Comparison of ENCODE assay signal across 22 cellular contexts in genomic region chr21:38356898-38357297, GRCh38.
"Had no signal": no experiment of that assay in that cellular context is flagged by ENCODE, and none has a peak within 500 bp of the region (broad histone marks: within the 10 kb centered on the region; RNA-seq: fewer than 3 reads in every experiment).

No MANE protein-coding gene starts in this region.

- H3K4me3 Mint-ChIP-seq: activated T-helper 17 cell treated with anti-CD3 and anti-CD28 coated beads, Interleukin-2, amount 50 U/mL, for 72 hours; brain; natural killer cell treated with Interleukin-12 subunit alpha and Interleukin-12 subunit beta and Interleukin-15 and Interleukin-18, amount 100 ng/mL, for 72 hours; type B pancreatic cell had no signal

- H3K27ac Mint-ChIP-seq: activated naive CD4-positive, alpha-beta T cell treated with anti-CD3 and anti-CD28 coated beads, Interleukin-2, amount 50 U/mL, for 72 hours; activated T-helper 17 cell treated with anti-CD3 and anti-CD28 coated beads, Interleukin-2, amount 50 U/mL, for 72 hours; natural killer cell treated with Interleukin-12 subunit alpha and Interleukin-12 subunit beta and Interleukin-15 and Interleukin-18, amount 100 ng/mL, for 72 hours; type B pancreatic cell had no signal

- DNase-seq: activated CD4-positive, alpha-beta T cell treated with anti-CD3 and anti-CD28 coated beads, Interleukin-2, amount 50 U/mL, for 1 hour; activated T-cell treated with anti-CD3 and anti-CD28 coated beads, Interleukin-2, amount 50 U/mL, for 1 hour; aorta; foreskin melanocyte; hippocampal formation; left ventricle myocardium superior; mammary epithelial cell; pancreas; psoas muscle; spleen; stimulated activated CD4-positive, alpha-beta T cell treated with anti-CD3 and anti-CD28 coated beads, Interleukin-4, amount 100 ng/mL, for 24 hours; stimulated activated naive CD4-positive, alpha-beta T cell treated with Interleukin-2 at 50 U/mL for 16 hours; T-helper 1 cell had no signal

- H3K27ac ChIP-seq: pancreas, psoas muscle, right atrium auricular region, spleen had no signal

- FAIRE-seq: endometrium, pancreas had no signal

- H3K9me3 ChIP-seq: pancreas, psoas muscle, right atrium auricular region, thoracic aorta had no signal

- H3K36me3 ChIP-seq: pancreas, right atrium auricular region, spleen, thoracic aorta had no signal

- ATAC-seq: activated CD4-positive, CD25-positive, alpha-beta regulatory T cell treated with anti-CD3 and anti-CD28 coated beads, Interleukin-2, amount 50 U/mL, for 24 hours; activated naive CD4-positive, alpha-beta T cell treated with anti-CD3 and anti-CD28 coated beads, Interleukin-2, amount 50 U/mL, for 72 hours; activated T-helper 17 cell treated with anti-CD3 and anti-CD28 coated beads, Interleukin-2, amount 50 U/mL, for 72 hours; left ventricle myocardium superior; natural killer cell treated with Interleukin-12 subunit alpha and Interleukin-12 subunit beta and Interleukin-15 and Interleukin-18, amount 100 ng/mL, for 72 hours; psoas muscle had no signal

- H3K9me3 Mint-ChIP-seq: activated naive CD4-positive, alpha-beta T cell treated with anti-CD3 and anti-CD28 coated beads, Interleukin-2, amount 50 U/mL, for 72 hours; activated T-helper 17 cell treated with anti-CD3 and anti-CD28 coated beads, Interleukin-2, amount 50 U/mL, for 72 hours; natural killer cell treated with Interleukin-12 subunit alpha and Interleukin-12 subunit beta and Interleukin-15 and Interleukin-18, amount 100 ng/mL, for 72 hours; type B pancreatic cell had no signal

- H3K4me1 ChIP-seq: psoas muscle had no signal

- H3K27me3 ChIP-seq: pancreas, right atrium auricular region had no signal

- H3K4me1 Mint-ChIP-seq: activated T-helper 17 cell treated with anti-CD3 and anti-CD28 coated beads, Interleukin-2, amount 50 U/mL, for 72 hours had no signal

- H3K36me3 Mint-ChIP-seq: activated naive CD4-positive, alpha-beta T cell treated with anti-CD3 and anti-CD28 coated beads, Interleukin-2, amount 50 U/mL, for 72 hours; brain; natural killer cell treated with Interleukin-12 subunit alpha and Interleukin-12 subunit beta and Interleukin-15 and Interleukin-18, amount 100 ng/mL, for 72 hours; type B pancreatic cell had no signal

- H3K4me3 ChIP-seq: pancreas, psoas muscle, right atrium auricular region, spleen, thoracic aorta had no signal
